24 cellular contexts compared by ENCODE assay signal in the genomic region with DNA sequence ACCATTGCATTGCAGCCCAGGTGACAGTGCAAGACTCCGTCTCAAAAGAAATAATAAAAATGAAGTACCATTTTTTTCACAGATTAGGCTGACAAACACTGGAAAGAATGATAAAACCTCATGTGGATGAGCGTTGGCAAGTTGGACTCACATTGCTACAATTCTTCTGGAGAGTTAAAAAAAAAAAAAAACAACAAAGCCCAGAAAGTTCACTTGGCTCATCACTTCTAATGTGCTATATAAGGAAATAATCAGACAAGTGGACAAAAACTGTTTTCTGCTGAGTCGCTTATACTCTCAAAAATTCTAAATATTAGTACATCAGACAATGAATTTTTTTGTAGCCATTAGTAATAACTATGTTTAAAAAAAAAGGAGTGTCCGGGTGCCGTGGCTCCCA. TPM values are rescaled to one million over a fixed set of nuclear protein-coding genes. Genes with fewer than 3 reads are reported as not detected.
DNase-seq lines count a peak whose midpoint lies in the region; ATAC-seq, FAIRE-seq and TF ChIP-seq lines count a peak whose summit lies in the region.
"Had no signal": no experiment of that assay in that cellular context is flagged by ENCODE, and none has a peak within 500 bp of the region (broad histone marks: within the 10 kb centered on the region; RNA-seq: fewer than 3 reads in every experiment).

No MANE protein-coding gene starts in this region.

- peaks cover 7% of the 10 kb centered on the region for H3K4me1 ChIP-seq in right cardiac atrium (ENCODE audit: control insufficient read depth, insufficient read depth, low read length)

- H3K27me3 ChIP-seq in right cardiac atrium (ENCODE audit: control insufficient read depth, insufficient read depth) = no peaks in the 10 kb centered on the region
- H3K27me3 ChIP-seq: body of pancreas, heart right ventricle, suprapubic skin had no signal

- TF ChIP-seq POLR2A in GM12892 (IDR thresholded peaks at IDR 0.05; ENCODE audit: low read depth, low read length) = no peak

- TF ChIP-seq CTCF in cardiac fibroblast (IDR thresholded peaks at IDR 0.05; ENCODE audit: low read depth, low read length) = no peak

- no peak overlapping the region for H3K27ac ChIP-seq in right cardiac atrium (ENCODE audit: low read length)
- H3K27ac ChIP-seq: body of pancreas, heart right ventricle, suprapubic skin had no signal

- intact Hi-C loops in right cardiac atrium (cut with DNase I) = no loop called here

- no peaks in the 10 kb centered on the region for H3K9me3 ChIP-seq in right cardiac atrium (ENCODE audit: control insufficient read depth, low read length)
- H3K9me3 ChIP-seq: body of pancreas, heart right ventricle, suprapubic skin had no signal

- peak; percentile 60 for DNase-seq in AG08395 (ENCODE audit: low spot score)
- peak; percentile 72 for DNase-seq in GM03348 (ENCODE audit: low spot score)
- DNase-seq in cardiac fibroblast (ENCODE audit: low read depth in 2 of 2) = peak; percentile 66 to 76
- DNase-seq in hepatic stellate cell (ENCODE audit: low spot score) = peak; percentile 41
- no peak for DNase-seq in GM12892 (ENCODE audit: insufficient read length)
- no peak for DNase-seq in HUDEP-2 (lab: John Stamatoyannopoulos, UW; ENCODE audit: unreplicated experiment in 76 of 76)
- no peak for DNase-seq in right cardiac atrium
- DNase-seq: activated B cell treated with CpG ODN at 0.5 μM for 24 hours; body of pancreas; CD4-positive, CD25-positive, alpha-beta regulatory T cell; cortex of kidney; heart right ventricle; Karpas-422; naive B cell; NCI-H1436 treated with DMSO at 0.1 percent for 48 hours; nucleus accumbens; T-helper 9 cell had no signal

- 84% methylated on average over 5 of the region's 5 CpGs for WGBS in right cardiac atrium

- ATAC-seq in HG03439 (IDR thresholded peaks at IDR 0.05; ENCODE audit: unreplicated experiment) (no peak), right cardiac atrium (no peak)
- ATAC-seq: body of pancreas; heart right ventricle; stimulated activated effector memory CD8-positive, alpha-beta T cell treated with anti-CD3 and anti-CD28 coated beads, Interleukin-12 subunit alpha, Interleukin-12 subunit beta, amount 100 ng/mL, for 72 hours had no signal

- H3K4me3 ChIP-seq in cardiac fibroblast (replicated peaks in 1 of 2; ENCODE audit: low read depth in 2 of 2, low read length in 2 of 2) = no peak overlapping the region
- H3K4me3 ChIP-seq in right cardiac atrium (ENCODE audit: low read length) = no peak overlapping the region
- H3K4me3 ChIP-seq: body of pancreas, heart right ventricle, smooth muscle cell, suprapubic skin had no signal

- FAIRE-seq in GM12892 (lab: Jason Lieb, UNC) = no peak
- FAIRE-seq: endometrium, G401.6, HTR-8/SVneo had no signal

RNA-seq across cellular contexts. Expression of a gene that starts 38.4 kb away (rescaled TPM):
- 12.6 TPM for polyA plus RNA-seq in GM12892 (2012; ENCODE audit: missing spikeins)
- 10 to 100 TPM; 49.2 to 74.8 (median 62.7) TPM for total RNA-seq in right cardiac atrium
- polyA plus RNA-seq in right cardiac atrium = 32.4 TPM

RNA-seq across cellular contexts. Expression of a gene that starts 38.6 kb away (rescaled TPM):
- polyA plus RNA-seq in GM12892 (2012; ENCODE audit: missing spikeins) = not detected
- 1 to 10 TPM in 3 of 4 donors, under 1 TPM in 1; 0.70 to 2.4 (median 1.7) TPM for total RNA-seq in right cardiac atrium
- 0.23 TPM for polyA plus RNA-seq in right cardiac atrium
- total RNA-seq: activated B cell treated with CpG ODN at 0.5 μM for 24 hours; CD4-positive, CD25-positive, alpha-beta regulatory T cell had no signal
- polyA plus RNA-seq: CD4-positive, CD25-positive, alpha-beta regulatory T cell; smooth muscle cell had no signal

Comparison
In these comparisons a context has a peak if more than half of its experiments do, and no peak if none do; other contexts are left out.
1. DNase-seq: peak in AG08395 (single experiment), GM03348 (single experiment), cardiac fibroblast (2 of 2) and hepatic stellate cell (single experiment); none in GM12892 (single experiment), HUDEP-2 (0 of 76) and right cardiac atrium (0 of 3).